Comparison of ENCODE assay signal across 9 cellular contexts in genomic region chr5:140965905-140966292, GRCh38. TPM values are rescaled to one million over a fixed set of nuclear protein-coding genes. Genes with fewer than 3 reads are reported as not detected.
DNase-seq lines count a peak whose midpoint lies in the region; ATAC-seq, FAIRE-seq and TF ChIP-seq lines count a peak whose summit lies in the region.
"Had no signal": no experiment of that assay in that cellular context is flagged by ENCODE, and none has a peak within 500 bp of the region (broad histone marks: within the 10 kb centered on the region; RNA-seq: fewer than 3 reads in every experiment).

No MANE protein-coding gene starts in this region.

- H3K27me3 ChIP-seq in BE2C (no peaks in the 10 kb centered on the region), NT2/D1 (ENCODE audit: insufficient read depth, insufficient read length) (peaks cover 39% of the 10 kb centered on the region), pancreas (no peaks in the 10 kb centered on the region)

- H3K4me3 ChIP-seq in BE2C (ENCODE audit: low read depth, low read length) (peak overlapping the region; percentile 86), NT2/D1 (ENCODE audit: insufficient read length, low read depth) (peak overlapping the region; percentile 56), fibroblast of mammary gland (ENCODE audit: control insufficient read depth, low read depth, low read length) (peak overlapping the region; percentile 41), pancreas (peak overlapping the region; percentile 14 to 70 (median 46))

- ATAC-seq in pancreas (peak in 3 of 4 donors; percentile 40 to 48 (median 42)), GM18505 (IDR thresholded peaks at IDR 0.05; ENCODE audit: unreplicated experiment) (no peak)

- FAIRE-seq in pancreas (lab: Jason Lieb, UNC), result no peak

- H3K4me1 ChIP-seq in BE2C, result peaks cover 20% of the 10 kb centered on the region
- H3K4me1 ChIP-seq in NT2/D1 (ENCODE audit: insufficient read depth, insufficient read length), result no peaks in the 10 kb centered on the region
- H3K4me1 ChIP-seq in pancreas, result no peaks in the 10 kb centered on the region

- TF ChIP-seq POLR2A in GM18505 (IDR thresholded peaks at IDR 0.05; ENCODE audit: borderline replicate concordance, extremely low read depth, insufficient read depth, insufficient read length), result no peak

- no peak overlapping the region for H3K27ac ChIP-seq in pancreas

- peak overlapping the region; percentile 66 for H3K9ac ChIP-seq in NT2/D1 (ENCODE audit: insufficient read length, low read depth)

- H3K36me3 ChIP-seq in BE2C, result no peaks in the 10 kb centered on the region
- H3K36me3 ChIP-seq in NT2/D1 (ENCODE audit: insufficient read depth, insufficient read length, low read length), result no peaks in the 10 kb centered on the region
- H3K36me3 ChIP-seq in pancreas, result no peaks in the 10 kb centered on the region

- TF ChIP-seq CTCF in BE2C (IDR thresholded peaks at IDR 0.05; ENCODE audit: low read depth, low read length), result no peak
- TF ChIP-seq CTCF in fibroblast of mammary gland (conservative IDR thresholded peaks at IDR 0.05; ENCODE audit: control insufficient read depth, insufficient read depth, low read depth, low read length), result no peak
- no peak for TF ChIP-seq CTCF in pancreas (IDR thresholded peaks at IDR 0.05)

- WGBS in pancreas, 2 donors, result 3% methylated on average over 9 of the region's 9 CpGs

- intact Hi-C loops in pancreas (cut with DNase I), result no loop called here

- H3K9me3 ChIP-seq in BE2C (no peaks in the 10 kb centered on the region), NT2/D1 (ENCODE audit: insufficient read depth, low read length) (no peaks in the 10 kb centered on the region), pancreas (no peaks in the 10 kb centered on the region)

- DNase-seq in BE2C, result peak; percentile 24
- no peak for DNase-seq in NT2/D1 (ENCODE audit: low read depth, low spot score)
- DNase-seq in fibroblast of mammary gland (ENCODE audit: low read depth), result no peak
- DNase-seq in pancreas, result peak in 2 of 6 donors; percentile 9 to 17
- no peak for DNase-seq in stimulated activated CD4-positive, alpha-beta T cell treated with anti-CD3 and anti-CD28 coated beads, Interleukin-15, amount 100 ng/mL, for 24 hours
- DNase-seq in AG08395 (ENCODE audit: low spot score), result no peak
- no peak for DNase-seq in amniotic stem cell (lab: John Stamatoyannopoulos, UW)
- DNase-seq: activated CD8-positive, alpha-beta memory T cell treated with anti-CD3 and anti-CD28 coated beads, Interleukin-2, amount 50 U/mL, for 48 hours had no signal

RNA-seq across cellular contexts. Expression of gene PCDHAC2, which starts 0.4 kb away (rescaled TPM):
- polyA plus RNA-seq in BE2C (2012; ENCODE audit: insufficient read depth, insufficient read length, low read depth), result 15.4 TPM
- 1 to 10 TPM in 1 of 6 donors, under 1 TPM in 5; 0.37 to 1.1 (median 0.68) TPM for total RNA-seq in pancreas
- polyA plus RNA-seq in pancreas, result under 1 TPM; 0.08 to 0.73 TPM

RNA-seq across cellular contexts. Expression of gene PCDHAC1, which starts 39.8 kb away (rescaled TPM):
- polyA plus RNA-seq in BE2C (2012; ENCODE audit: insufficient read depth, insufficient read length, low read depth), result 7.4 TPM
- total RNA-seq in pancreas, result 1 to 10 TPM in 5 of 6 donors, under 1 TPM in 1; 0.98 to 2.0 (median 1.6) TPM
- polyA plus RNA-seq in pancreas, result under 1 TPM; 0.34 to 0.80 TPM
